In genomic region chr5:10563940-10564837, GRCh38 we compare ENCODE assay signal across 9 cellular contexts. TPM values are rescaled to one million over a fixed set of nuclear protein-coding genes. Genes with fewer than 3 reads are reported as not detected.
DNase-seq lines count a peak whose midpoint lies in the region; ATAC-seq, FAIRE-seq and TF ChIP-seq lines count a peak whose summit lies in the region.
"Had no signal": no experiment of that assay in that cellular context is flagged by ENCODE, and none has a peak within 500 bp of the region (broad histone marks: within the 10 kb centered on the region; RNA-seq: fewer than 3 reads in every experiment).

TSS of gene ANKRD33B (plus strand) at chr5:10564070. CDS start at chr5:10564468, 398 bp downstream.

- peaks cover 16% of the 10 kb centered on the region for H3K79me2 ChIP-seq in trophoblast cell (ENCODE audit: control insufficient read depth, insufficient read depth, low read length, poor library complexity)

- H3K9me3 ChIP-seq in trophoblast cell (ENCODE audit: insufficient read depth, low read depth, low read length): no peaks in the 10 kb centered on the region
- no peaks in the 10 kb centered on the region for H3K9me3 ChIP-seq in upper lobe of right lung

- H3K27me3 Mint-ChIP-seq in activated T-helper 1 cell treated with anti-CD3 and anti-CD28 coated beads, Interleukin-12 subunit alpha, Interleukin-12 subunit beta, Interleukin-2, Interleukin-4 antibody, amounts not matched to agents 30 ng/mL and 10 ng/mL and 1 ng/mL, durations not matched to agents 14 hours and 24 hours and 36 hours (ENCODE audit: insufficient read depth): peaks cover 23% of the 10 kb centered on the region

- H4K12ac ChIP-seq in trophoblast cell (ENCODE audit: low read depth, low read length): peak within 1 kb of the TSS; percentile 67

- WGBS in trophoblast cell (ENCODE audit: extremely low coverage, insufficient coverage, insufficient read length): no CpG with 5 or more reads among the region's 120 CpGs

- peak within 1 kb of the TSS; percentile 61 for H3K4ac ChIP-seq in trophoblast cell (ENCODE audit: low read depth, low read length)

- H2AK5ac ChIP-seq in trophoblast cell (ENCODE audit: low read length): peak within 1 kb of the TSS; percentile 70

- H2BK120ac ChIP-seq in trophoblast cell (ENCODE audit: insufficient read depth, low read length, poor library complexity): peak within 1 kb of the TSS; percentile 91

- peaks cover 40 to 46% of the 10 kb centered on the region in 2 experiments for H3K4me1 ChIP-seq in trophoblast cell (ENCODE audit: control insufficient read depth in 1 of 2, insufficient read depth in 2 of 2, low read length in 2 of 2)
- peaks cover 25% of the 10 kb centered on the region for H3K4me1 ChIP-seq in upper lobe of right lung

- peak within 1 kb of the TSS; percentile 90 for H3K18ac ChIP-seq in trophoblast cell (ENCODE audit: low read length)

- H3K36me3 Mint-ChIP-seq in activated T-helper 1 cell treated with anti-CD3 and anti-CD28 coated beads, Interleukin-12 subunit alpha, Interleukin-12 subunit beta, Interleukin-2, Interleukin-4 antibody, amounts not matched to agents 30 ng/mL and 10 ng/mL and 1 ng/mL, durations not matched to agents 14 hours and 24 hours and 36 hours (ENCODE audit: low read depth): peaks cover 9% of the 10 kb centered on the region

- no peak within 1 kb of the TSS for H3K23ac ChIP-seq in trophoblast cell (ENCODE audit: low read length)

- ATAC-seq in GM21447 (IDR thresholded peaks at IDR 0.05; ENCODE audit: unreplicated experiment): peak; percentile 47
- peak; percentile 77 for ATAC-seq in upper lobe of right lung

- H4K91ac ChIP-seq in trophoblast cell (ENCODE audit: low read depth, low read length): peak within 1 kb of the TSS; percentile 87

- intact Hi-C loops in activated T-helper 1 cell treated with anti-CD3 and anti-CD28 coated beads, Interleukin-12 subunit alpha, Interleukin-12 subunit beta, Interleukin-2, Interleukin-4 antibody, amounts not matched to agents 30 ng/mL and 10 ng/mL and 1 ng/mL, durations not matched to agents 14 hours and 24 hours and 36 hours (cut with micrococcal nuclease): loop anchor here (1.0 to 5.0 kb wide), 8 partner anchors 15 to 314 kb away; partner anchors contain the start of genes CCT5, DAP and ROPN1L
- intact Hi-C loops in upper lobe of right lung (cut with DNase I): no loop called here

- peak within 1 kb of the TSS; percentile 33 for H2AFZ ChIP-seq in trophoblast cell (ENCODE audit: insufficient read depth, low read length, poor library complexity)

- no peak for FAIRE-seq in frontal cortex (lab: Jason Lieb, UNC)

- no peak for TF ChIP-seq CTCF in upper lobe of right lung (IDR thresholded peaks at IDR 0.05)

- peak within 1 kb of the TSS; percentile 65 for H3K9ac ChIP-seq in trophoblast cell (ENCODE audit: low read length)

- H3K4me3 Mint-ChIP-seq in activated T-helper 1 cell treated with anti-CD3 and anti-CD28 coated beads, Interleukin-12 subunit alpha, Interleukin-12 subunit beta, Interleukin-2, Interleukin-4 antibody, amounts not matched to agents 30 ng/mL and 10 ng/mL and 1 ng/mL, durations not matched to agents 14 hours and 24 hours and 36 hours: peak within 1 kb of the TSS; percentile 95

- H2BK5ac ChIP-seq in trophoblast cell (ENCODE audit: low read depth, low read length, poor library complexity): peak within 1 kb of the TSS; percentile 55

- peak within 1 kb of the TSS; percentile 89 for H3K27ac Mint-ChIP-seq in activated T-helper 1 cell treated with anti-CD3 and anti-CD28 coated beads, Interleukin-12 subunit alpha, Interleukin-12 subunit beta, Interleukin-2, Interleukin-4 antibody, amounts not matched to agents 30 ng/mL and 10 ng/mL and 1 ng/mL, durations not matched to agents 14 hours and 24 hours and 36 hours

- H2BK12ac ChIP-seq in trophoblast cell (ENCODE audit: low read length): peak within 1 kb of the TSS; percentile 67

- H3K9me3 Mint-ChIP-seq in activated T-helper 1 cell treated with anti-CD3 and anti-CD28 coated beads, Interleukin-12 subunit alpha, Interleukin-12 subunit beta, Interleukin-2, Interleukin-4 antibody, amounts not matched to agents 30 ng/mL and 10 ng/mL and 1 ng/mL, durations not matched to agents 14 hours and 24 hours and 36 hours: no peaks in the 10 kb centered on the region

- DNase-seq in DMS 273 (lab: John Stamatoyannopoulos, UW; ENCODE audit: unreplicated experiment) (peak; percentile 97), HuH-7 (ENCODE audit: low spot score) (peak; percentile 79), RPMI8226 (peak; percentile 85), frontal cortex (ENCODE audit: low spot score in 2 of 2) (peak; percentile 59 to 72), trophoblast cell (peak in 1 of 2 donors; percentile 41), upper lobe of right lung (peak; percentile 78)
- peak; percentile 82 for DNase-seq in activated T-helper 1 cell treated with anti-CD3 and anti-CD28 coated beads, Interleukin-12 subunit alpha, Interleukin-12 subunit beta, Interleukin-2, Interleukin-4 antibody, amounts not matched to agents 30 ng/mL and 10 ng/mL and 1 ng/mL, durations not matched to agents 14 hours and 24 hours and 36 hours (ENCODE audit: low spot score)

- H4K8ac ChIP-seq in trophoblast cell (ENCODE audit: low read depth, low read length): peak within 1 kb of the TSS; percentile 73

- no peaks in the 10 kb centered on the region for H3K36me3 ChIP-seq in trophoblast cell (ENCODE audit: control insufficient read depth in 1 of 2, insufficient read depth in 2 of 2, low read length in 2 of 2)
- H3K36me3 ChIP-seq in upper lobe of right lung: no peaks in the 10 kb centered on the region

- H3K27ac ChIP-seq in trophoblast cell (ENCODE audit: low read depth, low read length): peak within 1 kb of the TSS; percentile 75
- peak within 1 kb of the TSS; percentile 42 for H3K27ac ChIP-seq in upper lobe of right lung
- H3K27ac ChIP-seq: epithelial cell of prostate had no signal

- peaks cover 32% of the 10 kb centered on the region for H3K79me1 ChIP-seq in trophoblast cell (ENCODE audit: low read length)

- H3K27me3 ChIP-seq in trophoblast cell (ENCODE audit: insufficient read depth, low read length) (no peaks in the 10 kb centered on the region), upper lobe of right lung (peaks cover 19% of the 10 kb centered on the region)

- H3K14ac ChIP-seq in trophoblast cell (ENCODE audit: low read length): peak within 1 kb of the TSS; percentile 58

- H3K4me1 Mint-ChIP-seq in activated T-helper 1 cell treated with anti-CD3 and anti-CD28 coated beads, Interleukin-12 subunit alpha, Interleukin-12 subunit beta, Interleukin-2, Interleukin-4 antibody, amounts not matched to agents 30 ng/mL and 10 ng/mL and 1 ng/mL, durations not matched to agents 14 hours and 24 hours and 36 hours (ENCODE audit: low read depth): peaks cover 54% of the 10 kb centered on the region

- H3K4me3 ChIP-seq in trophoblast cell (ENCODE audit: low read depth, low read length) (peak within 1 kb of the TSS; percentile 90), upper lobe of right lung (peak within 1 kb of the TSS; percentile 68)

- H3K4me2 ChIP-seq in trophoblast cell (ENCODE audit: low read length): peak within 1 kb of the TSS; percentile 84

RNA-seq across cellular contexts. Expression of gene ANKRD33B, which starts in this region (rescaled TPM):
- total RNA-seq in activated T-helper 1 cell treated with anti-CD3 and anti-CD28 coated beads, Interleukin-12 subunit alpha, Interleukin-12 subunit beta, Interleukin-2, Interleukin-4 antibody, amounts not matched to agents 30 ng/mL and 10 ng/mL and 1 ng/mL, durations not matched to agents 14 hours and 24 hours and 36 hours: 21.4 and 21.5 TPM in 2 replicates
- total RNA-seq in frontal cortex (1.6 TPM), upper lobe of right lung (6.1 TPM)
- 11.4 and 11.6 TPM in 2 replicates for polyA plus RNA-seq in trophoblast cell (2013)
